9 cellular contexts compared by ENCODE assay signal in the genomic region with DNA sequence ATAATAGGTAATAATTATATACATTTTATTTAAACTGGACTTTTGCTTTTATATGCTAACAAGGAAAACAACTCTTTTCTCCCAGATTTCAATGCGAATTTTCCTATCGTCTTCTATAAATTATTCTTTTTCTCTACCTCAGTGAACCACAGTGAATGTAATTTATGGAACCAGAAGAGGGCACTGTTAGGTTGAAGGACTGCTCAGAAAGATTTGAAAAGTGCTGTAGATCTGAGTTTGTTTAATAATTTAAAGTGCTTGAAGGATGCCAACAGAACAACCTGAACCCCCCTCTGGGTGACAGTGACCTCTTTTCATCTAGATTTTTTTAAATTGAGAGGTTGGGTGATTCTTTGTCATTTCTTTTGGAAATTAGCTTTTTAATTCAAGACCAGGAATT. TPM values are rescaled to one million over a fixed set of nuclear protein-coding genes. Genes with fewer than 3 reads are reported as not detected.
DNase-seq lines count a peak whose midpoint lies in the region; ATAC-seq and TF ChIP-seq lines count a peak whose summit lies in the region.
"Had no signal": no experiment of that assay in that cellular context is flagged by ENCODE, and none has a peak within 500 bp of the region (broad histone marks: within the 10 kb centered on the region; RNA-seq: fewer than 3 reads in every experiment).

No MANE protein-coding gene starts in this region.

- no peak overlapping the region for H3K27ac Mint-ChIP-seq in HFFc6
- no peak overlapping the region for H3K27ac Mint-ChIP-seq in activated naive CD8-positive, alpha-beta T cell treated with anti-CD3 and anti-CD28 coated beads, Interleukin-2, amount 50 U/mL, for 24 hours
- H3K27ac Mint-ChIP-seq: dendritic cell treated with granulocyte-macrophage colony-stimulating factor and Interleukin-4, amounts not matched to agents 40 ng/mL and 50 ng/mL, for 4 days had no signal

- H3K36me3 Mint-ChIP-seq in HFFc6 (ENCODE audit: low read depth): peaks cover 7% of the 10 kb centered on the region; the same call in 1 of the 2 replicates
- H3K36me3 Mint-ChIP-seq in activated naive CD8-positive, alpha-beta T cell treated with anti-CD3 and anti-CD28 coated beads, Interleukin-2, amount 50 U/mL, for 24 hours (ENCODE audit: low read depth): no peaks in the 10 kb centered on the region

- no peaks in the 10 kb centered on the region for H3K9me3 Mint-ChIP-seq in HFFc6
- H3K9me3 Mint-ChIP-seq in activated naive CD8-positive, alpha-beta T cell treated with anti-CD3 and anti-CD28 coated beads, Interleukin-2, amount 50 U/mL, for 24 hours: no peaks in the 10 kb centered on the region
- H3K9me3 Mint-ChIP-seq: dendritic cell treated with granulocyte-macrophage colony-stimulating factor and Interleukin-4, amounts not matched to agents 40 ng/mL and 50 ng/mL, for 4 days had no signal

- H3K4me3 ChIP-seq in AG10803 (ENCODE audit: low read length): no peak overlapping the region

- peak; percentile 65 for TF ChIP-seq CTCF in AG10803 (conservative IDR thresholded peaks at IDR 0.05; ENCODE audit: low read length)
- peak; percentile 77 for TF ChIP-seq CTCF in HFFc6 (IDR thresholded peaks at IDR 0.05)

- peak; percentile 18 for DNase-seq in AG10803 (ENCODE audit: low read depth)
- peak; percentile 39 for DNase-seq in HFFc6
- DNase-seq in RPMI8226: peak; percentile 17
- DNase-seq in foreskin melanocyte: peak; percentile 20
- DNase-seq in activated T-cell treated with anti-CD3 and anti-CD28 coated beads, Interleukin-2, amount 50 U/mL, for 1 hour: no peak
- no peak for DNase-seq in activated naive CD8-positive, alpha-beta T cell treated with anti-CD3 and anti-CD28 coated beads, Interleukin-2, amount 50 U/mL, for 24 hours

- H3K4me1 Mint-ChIP-seq in HFFc6 (ENCODE audit: low read depth): peaks cover 15% of the 10 kb centered on the region
- H3K4me1 Mint-ChIP-seq in activated naive CD8-positive, alpha-beta T cell treated with anti-CD3 and anti-CD28 coated beads, Interleukin-2, amount 50 U/mL, for 24 hours: no peaks in the 10 kb centered on the region

- no peak overlapping the region for H3K4me3 Mint-ChIP-seq in HFFc6
- H3K4me3 Mint-ChIP-seq in activated naive CD8-positive, alpha-beta T cell treated with anti-CD3 and anti-CD28 coated beads, Interleukin-2, amount 50 U/mL, for 24 hours: no peak overlapping the region
- H3K4me3 Mint-ChIP-seq: dendritic cell treated with granulocyte-macrophage colony-stimulating factor and Interleukin-4, amounts not matched to agents 40 ng/mL and 50 ng/mL, for 4 days had no signal

- ATAC-seq in GM18520 (IDR thresholded peaks at IDR 0.05; ENCODE audit: unreplicated experiment) (no peak), HG02973 (IDR thresholded peaks at IDR 0.05; ENCODE audit: unreplicated experiment) (no peak)
- no peak for ATAC-seq in activated naive CD8-positive, alpha-beta T cell treated with anti-CD3 and anti-CD28 coated beads, Interleukin-2, amount 50 U/mL, for 24 hours

- H3K27me3 Mint-ChIP-seq in HFFc6 (ENCODE audit: insufficient read depth): peaks cover 4% of the 10 kb centered on the region; the same call in 1 of the 2 replicates
- H3K27me3 Mint-ChIP-seq in activated naive CD8-positive, alpha-beta T cell treated with anti-CD3 and anti-CD28 coated beads, Interleukin-2, amount 50 U/mL, for 24 hours: peaks cover 5% of the 10 kb centered on the region

RNA-seq across cellular contexts. Expression of gene PHOX2B, which starts 54.9 kb away (rescaled TPM):
- total RNA-seq in HFFc6 (2021; fragmentation: NEBNext Ultra II Directional; extraction: Animal tissue kit (Norgen Biotek cat#: 25700)): not detected

Comparison
In these comparisons a context has a peak if more than half of its experiments do, and no peak if none do; other contexts are left out.
1. DNase-seq: peak in AG10803 (single experiment), HFFc6 (single experiment), RPMI8226 (single experiment) and foreskin melanocyte (single experiment); none in activated T-cell treated with anti-CD3 and anti-CD28 coated beads, Interleukin-2, amount 50 U/mL, for 1 hour (single experiment) and activated naive CD8-positive, alpha-beta T cell treated with anti-CD3 and anti-CD28 coated beads, Interleukin-2, amount 50 U/mL, for 24 hours (single experiment).